Comparison of ENCODE assay signal across 10 cellular contexts in the genomic region with DNA sequence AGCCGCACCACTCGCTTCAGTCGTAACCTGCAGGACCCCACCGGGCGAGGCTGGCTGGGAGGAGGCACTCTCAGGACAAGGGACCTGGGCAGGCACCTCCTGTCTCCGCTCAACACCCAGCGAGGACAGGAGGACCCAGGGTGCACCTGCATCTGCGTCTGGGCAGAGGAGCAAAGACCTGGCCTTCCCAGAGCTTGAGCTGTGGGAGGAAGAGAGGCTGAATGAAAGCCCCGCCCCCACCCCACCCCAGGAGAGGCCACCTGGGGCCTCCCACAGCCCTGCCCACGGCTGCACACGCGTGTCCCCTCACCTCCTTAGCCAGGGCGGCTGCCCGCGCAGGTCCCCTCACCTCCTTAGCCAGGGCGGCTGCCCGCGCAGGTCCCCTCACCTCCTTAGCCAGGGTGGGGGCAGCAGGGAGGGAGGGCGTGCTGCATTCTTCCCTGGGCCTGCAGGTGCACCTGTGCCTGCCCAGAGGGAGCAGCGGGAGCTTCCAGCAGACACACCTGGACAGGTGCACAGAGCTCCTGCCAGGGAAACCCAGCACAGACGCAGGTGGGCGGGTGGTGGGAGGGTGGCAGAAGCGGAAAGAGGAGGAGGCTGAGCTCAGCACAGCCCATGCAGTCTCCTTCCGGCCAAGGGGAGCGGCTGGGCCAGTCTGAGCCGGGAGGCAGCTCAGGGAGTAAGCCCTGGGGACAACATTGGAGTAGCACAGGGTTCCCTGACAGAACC. TPM values are rescaled to one million over a fixed set of nuclear protein-coding genes. Genes with fewer than 3 reads are reported as not detected.
DNase-seq lines count a peak whose midpoint lies in the region; ATAC-seq and TF ChIP-seq lines count a peak whose summit lies in the region.
"Had no signal": no experiment of that assay in that cellular context is flagged by ENCODE, and none has a peak within 500 bp of the region (broad histone marks: within the 10 kb centered on the region; RNA-seq: fewer than 3 reads in every experiment).

No MANE protein-coding gene starts in this region.

- H3K9me3 ChIP-seq in BLaER1 treated with 17β-estradiol and CSF1 and Interleukin-3, amounts not matched to agents 10 nM and 100 nM (replicated peaks in 1 of 11) = peaks cover 0 to 5% (median 2%) of the 10 kb centered on the region in 11 experiments; a peak in 10 of 22 replicates
- no peaks in the 10 kb centered on the region for H3K9me3 ChIP-seq in Karpas-422 (ENCODE audit: low read length)
- H3K9me3 ChIP-seq in left lung = no peaks in the 10 kb centered on the region

- ATAC-seq in left lung (peak; percentile 78), HG03457 (IDR thresholded peaks at IDR 0.05; ENCODE audit: unreplicated experiment) (no peak)

- no peaks in the 10 kb centered on the region for H3K79me2 ChIP-seq in Karpas-422 (ENCODE audit: low read length)

- peaks cover 29% of the 10 kb centered on the region for H3K27me3 Mint-ChIP-seq in HFFc6 (ENCODE audit: insufficient read depth)

- no peaks in the 10 kb centered on the region for H3K36me3 Mint-ChIP-seq in HFFc6 (ENCODE audit: low read depth)

- no peaks in the 10 kb centered on the region for H3K9me3 Mint-ChIP-seq in HFFc6

- no peak overlapping the region for H3K27ac Mint-ChIP-seq in HFFc6

- peaks cover 64 to 90% (median 85%) of the 10 kb centered on the region in 10 experiments for H3K4me1 ChIP-seq in BLaER1 treated with 17β-estradiol and CSF1 and Interleukin-3, amounts not matched to agents 10 nM and 100 nM
- H3K4me1 ChIP-seq in Karpas-422 (ENCODE audit: low read length) (peaks cover 59% of the 10 kb centered on the region), left lung (peaks cover 0 to 12% of the 10 kb centered on the region in 2 donors)

- H3K36me3 ChIP-seq in BLaER1 treated with 17β-estradiol and CSF1 and Interleukin-3, amounts not matched to agents 10 nM and 100 nM = no peaks in the 10 kb centered on the region; a peak in 1 of 22 replicates
- H3K36me3 ChIP-seq in Karpas-422 (ENCODE audit: insufficient read depth, low read length) (no peaks in the 10 kb centered on the region), left lung (no peaks in the 10 kb centered on the region)

- H3K4me3 ChIP-seq in BLaER1 treated with 17β-estradiol and CSF1 and Interleukin-3, amounts not matched to agents 10 nM and 100 nM = peak overlapping the region in 8 of 10 experiments; percentile 6 to 53 (median 29); a peak in 9 of 20 replicates
- H3K4me3 ChIP-seq in Karpas-422 (ENCODE audit: low read length) (peak overlapping the region; percentile 51; the same call in 1 of the 2 replicates), left lung (peak overlapping the region in 1 of 2 donors; percentile 2)
- H3K4me3 ChIP-seq: GM23248 had no signal

- H3K9me2 ChIP-seq in Karpas-422 (replicated peaks; ENCODE audit: insufficient read depth, low read length) = no peaks in the 10 kb centered on the region

- no peak overlapping the region for H2AFZ ChIP-seq in Karpas-422 (ENCODE audit: low read length)
- H2AFZ ChIP-seq: GM23248 had no signal

- intact Hi-C loops in left lung (cut with DNase I) = loop anchor here in 1 of 2 donors (10.0 kb wide), 1 partner anchor 136 kb away; no protein-coding TSS in a partner anchor

- H3K27me3 ChIP-seq in BLaER1 treated with 17β-estradiol and CSF1 and Interleukin-3, amounts not matched to agents 10 nM and 100 nM = peaks cover 0 to 57% (median 0%) of the 10 kb centered on the region in 11 experiments; a peak in 7 of 22 replicates
- H3K27me3 ChIP-seq in Karpas-422 (ENCODE audit: low read length) = no peaks in the 10 kb centered on the region
- no peaks in the 10 kb centered on the region for H3K27me3 ChIP-seq in left lung

- H3K4me3 Mint-ChIP-seq in HFFc6 = no peak overlapping the region

- peak overlapping the region in 10 of 11 experiments; percentile 37 to 80 (median 54); a peak in 19 of 22 replicates for H3K27ac ChIP-seq in BLaER1 treated with 17β-estradiol and CSF1 and Interleukin-3, amounts not matched to agents 10 nM and 100 nM
- H3K27ac ChIP-seq in Karpas-422 (ENCODE audit: low read length) = no peak overlapping the region
- H3K27ac ChIP-seq in left lung = peak overlapping the region; percentile 53 to 57
- H3K27ac ChIP-seq: GM23248 had no signal

- TF ChIP-seq CTCF in left lung (IDR thresholded peaks at IDR 0.05) (no peak), HFFc6 (IDR thresholded peaks at IDR 0.05) (no peak)

- H3K4me1 Mint-ChIP-seq in HFFc6 (ENCODE audit: low read depth) = no peaks in the 10 kb centered on the region

- H4K20me1 ChIP-seq in BLaER1 treated with 17β-estradiol and CSF1 and Interleukin-3, amounts not matched to agents 10 nM and 100 nM = peaks cover 0 to 14% (median 0%) of the 10 kb centered on the region in 11 experiments; a peak in 3 of 22 replicates
- H4K20me1 ChIP-seq in Karpas-422 (ENCODE audit: insufficient read depth, low read depth, low read length) = no peaks in the 10 kb centered on the region

- DNase-seq in Karpas-422 (no peak), NCI-H774 (lab: John Stamatoyannopoulos, UW) (peak; percentile 95), left lung (peak; percentile 72 to 86), HFFc6 (no peak), 8988T (no peak), NCI-H2227 (lab: John Stamatoyannopoulos, UW; ENCODE audit: unreplicated experiment) (no peak)
- DNase-seq: GM23248, kidney glomerular epithelial cell had no signal

- peak overlapping the region; percentile 72 to 97 (median 90) for H3K4me2 ChIP-seq in BLaER1 treated with 17β-estradiol and CSF1 and Interleukin-3, amounts not matched to agents 10 nM and 100 nM
- H3K4me2 ChIP-seq in Karpas-422 (ENCODE audit: low read depth, low read length, poor library complexity, severe bottlenecking) = peak overlapping the region; percentile 44

- H3K9ac ChIP-seq in BLaER1 treated with 17β-estradiol and CSF1 and Interleukin-3, amounts not matched to agents 10 nM and 100 nM = peak overlapping the region; percentile 20 to 63 (median 53); a peak in 17 of 22 replicates
- H3K9ac ChIP-seq in Karpas-422 (ENCODE audit: low read length) = peak overlapping the region; percentile 59
- H3K9ac ChIP-seq: GM23248 had no signal

RNA-seq across cellular contexts. Expression of gene SLC12A7, which starts 18.5 kb away (rescaled TPM):
- 0.22 TPM in 1 of 2 replicates, not detected in the other for total RNA-seq in Karpas-422 (2014; rRNA removed; shearing (Covaris generic); ENCODE audit: low replicate concordance)
- total RNA-seq in left lung = 10 to 100 TPM; 39.4 to 45.0 TPM
- total RNA-seq in HFFc6 (2021; fragmentation: NEBNext Ultra II Directional; extraction: Animal tissue kit (Norgen Biotek cat#: 25700)) = under 1 TPM in 3 of 6 experiments, not detected in 3; 0.07 to 0.09 (median 0.09) TPM

Comparison
In these comparisons a context has a peak if more than half of its experiments do, and no peak if none do; other contexts are left out.
1. DNase-seq: peak in NCI-H774 (single experiment) and left lung (2 of 2); none in Karpas-422 (single experiment), HFFc6 (single experiment), 8988T (single experiment) and NCI-H2227 (single experiment).
2. RNA of gene SLC12A7, which starts 18.5 kb away (total RNA-seq): 39.4 to 45.0 TPM in left lung; 0.07 to 0.09 TPM in HFFc6 and 0.22 TPM in Karpas-422; every median in the first group is over 10 times any median in the second.